8 cellular contexts compared by ENCODE assay signal in the genomic region with DNA sequence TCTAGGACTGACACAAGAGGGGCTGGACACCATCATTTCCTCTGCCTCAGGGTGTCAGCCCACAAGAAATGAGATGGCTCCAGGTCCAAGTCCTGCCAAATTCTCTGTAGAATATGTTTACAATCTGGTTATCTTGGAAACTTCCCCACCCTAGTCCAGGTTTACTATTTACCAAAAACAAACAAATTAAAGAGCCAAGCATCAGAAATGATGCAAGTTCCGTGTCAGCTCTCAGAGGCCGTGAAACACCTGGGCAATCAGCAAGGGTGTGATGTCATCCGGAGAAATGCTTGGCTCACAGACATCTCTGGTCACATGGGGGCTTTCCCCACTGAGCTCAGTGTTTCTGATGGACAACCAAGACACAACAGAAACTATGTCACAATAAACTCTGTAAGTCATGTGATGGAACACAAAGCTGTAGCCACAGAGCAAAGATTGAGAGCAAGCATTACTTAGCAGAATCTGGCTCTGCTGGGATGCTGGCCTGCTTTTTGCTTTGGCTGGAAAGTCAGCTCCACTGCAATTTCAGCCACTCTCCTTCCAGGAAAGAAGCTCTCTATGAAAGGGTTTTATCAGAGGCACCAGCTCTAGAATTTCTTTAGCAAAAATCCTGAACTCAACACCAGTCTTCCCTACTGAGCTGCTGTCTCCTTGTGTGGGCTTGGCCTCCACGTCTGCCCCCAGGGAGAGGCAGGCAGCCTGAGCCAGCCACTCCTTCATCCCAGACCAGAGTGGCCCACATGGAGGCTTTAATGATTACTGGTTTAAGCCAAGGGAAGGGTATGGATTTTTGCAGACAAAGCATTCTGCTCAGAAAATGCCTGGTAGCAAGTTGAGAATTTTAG. TPM values are rescaled to one million over a fixed set of nuclear protein-coding genes. Genes with fewer than 3 reads are reported as not detected.
A peak's percentile ranks its signal among the peaks of the same experiment; 100 is the strongest.
DNase-seq lines count a peak whose midpoint lies in the region; ATAC-seq, FAIRE-seq and TF ChIP-seq lines count a peak whose summit lies in the region.

No MANE protein-coding gene starts in this region.

- TF ChIP-seq POLR2A in GM12892 (IDR thresholded peaks at IDR 0.05; ENCODE audit: low read depth, low read length), result no peak

- CTCF ChIA-PET in AG04449 (lab: Yijun Ruan, JAX), result interaction anchor here (1.0 to 6.7 kb wide), 5 partner anchors 11 to 289 kb away, joined by 3 to 38 read pairs (median 4); no protein-coding TSS in a partner anchor

- no peak overlapping the region for H3K4me3 ChIP-seq in AG04449 (ENCODE audit: low read depth, low read length)

- peak; percentile 88 for ATAC-seq in HG02870 (IDR thresholded peaks at IDR 0.05; ENCODE audit: unreplicated experiment)
- peak; percentile 78 for ATAC-seq in natural killer cell treated with Interleukin-12 subunit alpha and Interleukin-12 subunit beta and Interleukin-15 and Interleukin-18, amount 100 ng/mL, for 72 hours

- FAIRE-seq in GM12892 (lab: Jason Lieb, UNC), result peak; percentile 88

- no peak overlapping the region for H3K4me3 Mint-ChIP-seq in natural killer cell treated with Interleukin-12 subunit alpha and Interleukin-12 subunit beta and Interleukin-15 and Interleukin-18, amount 100 ng/mL, for 72 hours

- H3K27ac Mint-ChIP-seq in natural killer cell treated with Interleukin-12 subunit alpha and Interleukin-12 subunit beta and Interleukin-15 and Interleukin-18, amount 100 ng/mL, for 72 hours, result peak overlapping the region in 1 of 2 donors; percentile 32

- no peaks in the 10 kb centered on the region for H3K36me3 Mint-ChIP-seq in natural killer cell treated with Interleukin-12 subunit alpha and Interleukin-12 subunit beta and Interleukin-15 and Interleukin-18, amount 100 ng/mL, for 72 hours

- POLR2A ChIA-PET in AG04449 (lab: Yijun Ruan, JAX), result interaction anchor here (1.8 kb wide), 1 partner anchor 120 kb away, joined by 6 read pairs; a partner anchor contains a TSS

- no peaks in the 10 kb centered on the region for H3K9me3 Mint-ChIP-seq in natural killer cell treated with Interleukin-12 subunit alpha and Interleukin-12 subunit beta and Interleukin-15 and Interleukin-18, amount 100 ng/mL, for 72 hours

- TF ChIP-seq CTCF in AG04449 (IDR thresholded peaks at IDR 0.05; ENCODE audit: insufficient read depth, low read length, missing control alignments), result no peak

- peaks cover 0 to 5% of the 10 kb centered on the region in 2 donors for H3K27me3 Mint-ChIP-seq in natural killer cell treated with Interleukin-12 subunit alpha and Interleukin-12 subunit beta and Interleukin-15 and Interleukin-18, amount 100 ng/mL, for 72 hours

- peaks cover 8% of the 10 kb centered on the region in 2 donors for H3K4me1 Mint-ChIP-seq in natural killer cell treated with Interleukin-12 subunit alpha and Interleukin-12 subunit beta and Interleukin-15 and Interleukin-18, amount 100 ng/mL, for 72 hours (ENCODE audit: low read depth in 2 of 2)

- DNase-seq in AG04449 (ENCODE audit: low read depth, low spot score), result peak; percentile 36
- DNase-seq in GM12892 (ENCODE audit: insufficient read length), result no peak
- peak; percentile 88 for DNase-seq in OCI-M1 (lab: John Stamatoyannopoulos, UW)
- peak; percentile 17 to 38 for DNase-seq in dermis microvascular lymphatic vessel endothelial cell (ENCODE audit: low read depth in 2 of 2)
- DNase-seq in natural killer cell treated with Interleukin-12 subunit alpha and Interleukin-12 subunit beta and Interleukin-15 and Interleukin-18, amount 100 ng/mL, for 72 hours (ENCODE audit: low spot score), result peak; percentile 69
- no peak for DNase-seq in amniotic stem cell (lab: John Stamatoyannopoulos, UW)
- no peak for DNase-seq in stimulated activated CD4-positive, alpha-beta T cell treated with anti-CD3 and anti-CD28 coated beads, Interleukin-4, amount 100 ng/mL, for 24 hours

RNA-seq across cellular contexts. Expression of a gene that starts 55.9 kb away (rescaled TPM):
- 67.1 TPM for polyA plus RNA-seq in GM12892 (2012; ENCODE audit: missing spikeins)
- 4.6 and 9.6 TPM in 2 replicates for total RNA-seq in dermis microvascular lymphatic vessel endothelial cell
- 10 to 100 TPM; 18.9 to 31.8 TPM for total RNA-seq in natural killer cell treated with Interleukin-12 subunit alpha and Interleukin-12 subunit beta and Interleukin-15 and Interleukin-18, amount 100 ng/mL, for 72 hours

Comparison
In these comparisons a context has a peak if more than half of its experiments do, and no peak if none do; other contexts are left out.
1. DNase-seq: peak in AG04449 (single experiment), OCI-M1 (single experiment), dermis microvascular lymphatic vessel endothelial cell (2 of 2) and natural killer cell treated with Interleukin-12 subunit alpha and Interleukin-12 subunit beta and Interleukin-15 and Interleukin-18, amount 100 ng/mL, for 72 hours (single experiment); none in GM12892 (single experiment), amniotic stem cell (single experiment) and stimulated activated CD4-positive, alpha-beta T cell treated with anti-CD3 and anti-CD28 coated beads, Interleukin-4, amount 100 ng/mL, for 24 hours (single experiment).